Comparison of ENCODE assay signal across 1 cellular context in genomic region chr17:7329360-7330098, GRCh38.
TF ChIP-seq lines count a peak whose summit lies in the region.

No MANE protein-coding gene starts in this region.

TF ChIP-seq in SK-N-SH, 30 proteins besides CTCF, POLR2A, EP300 and RAD21 (continued from another document):
- TF ChIP-seq USF2 (IDR thresholded peaks at IDR 0.05; ENCODE audit: borderline replicate concordance, low read depth, low read length) = no peak
- TF ChIP-seq JUND (IDR thresholded peaks at IDR 0.05) = no peak
- no peak for TF ChIP-seq YY1 (IDR thresholded peaks at IDR 0.05; ENCODE audit: low read depth)
- TF ChIP-seq, protein P1, sequence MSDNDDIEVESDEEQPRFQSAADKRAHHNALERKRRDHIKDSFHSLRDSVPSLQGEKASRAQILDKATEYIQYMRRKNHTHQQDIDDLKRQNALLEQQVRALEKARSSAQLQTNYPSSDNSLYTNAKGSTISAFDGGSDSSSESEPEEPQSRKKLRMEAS (IDR thresholded peaks at IDR 0.05; ENCODE audit: low read depth) = peak; percentile 49; the same call in 1 of the 2 replicates
- no peak for TF ChIP-seq NFIC (IDR thresholded peaks at IDR 0.05; ENCODE audit: borderline replicate concordance)
- TF ChIP-seq, protein P2, sequence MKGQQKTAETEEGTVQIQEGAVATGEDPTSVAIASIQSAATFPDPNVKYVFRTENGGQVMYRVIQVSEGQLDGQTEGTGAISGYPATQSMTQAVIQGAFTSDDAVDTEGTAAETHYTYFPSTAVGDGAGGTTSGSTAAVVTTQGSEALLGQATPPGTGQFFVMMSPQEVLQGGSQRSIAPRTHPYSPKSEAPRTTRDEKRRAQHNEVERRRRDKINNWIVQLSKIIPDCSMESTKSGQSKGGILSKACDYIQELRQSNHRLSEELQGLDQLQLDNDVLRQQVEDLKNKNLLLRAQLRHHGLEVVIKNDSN (IDR thresholded peaks at IDR 0.05; ENCODE audit: borderline replicate concordance, low read depth) = no peak
- TF ChIP-seq GATA2 (CRISPR knock-in tag; IDR thresholded peaks at IDR 0.05) = no peak
- TF ChIP-seq, protein P3, sequence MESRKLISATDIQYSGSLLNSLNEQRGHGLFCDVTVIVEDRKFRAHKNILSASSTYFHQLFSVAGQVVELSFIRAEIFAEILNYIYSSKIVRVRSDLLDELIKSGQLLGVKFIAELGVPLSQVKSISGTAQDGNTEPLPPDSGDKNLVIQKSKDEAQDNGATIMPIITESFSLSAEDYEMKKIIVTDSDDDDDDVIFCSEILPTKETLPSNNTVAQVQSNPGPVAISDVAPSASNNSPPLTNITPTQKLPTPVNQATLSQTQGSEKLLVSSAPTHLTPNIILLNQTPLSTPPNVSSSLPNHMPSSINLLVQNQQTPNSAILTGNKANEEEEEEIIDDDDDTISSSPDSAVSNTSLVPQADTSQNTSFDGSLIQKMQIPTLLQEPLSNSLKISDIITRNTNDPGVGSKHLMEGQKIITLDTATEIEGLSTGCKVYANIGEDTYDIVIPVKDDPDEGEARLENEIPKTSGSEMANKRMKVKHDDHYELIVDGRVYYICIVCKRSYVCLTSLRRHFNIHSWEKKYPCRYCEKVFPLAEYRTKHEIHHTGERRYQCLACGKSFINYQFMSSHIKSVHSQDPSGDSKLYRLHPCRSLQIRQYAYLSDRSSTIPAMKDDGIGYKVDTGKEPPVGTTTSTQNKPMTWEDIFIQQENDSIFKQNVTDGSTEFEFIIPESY (IDR thresholded peaks at IDR 0.05; ENCODE audit: borderline replicate concordance, low read depth) = peak; percentile 76; the same call in 1 of the 2 replicates
- TF ChIP-seq RXRA (IDR thresholded peaks at IDR 0.05; ENCODE audit: borderline replicate concordance, low read depth) = no peak
- TF ChIP-seq, protein P4, sequence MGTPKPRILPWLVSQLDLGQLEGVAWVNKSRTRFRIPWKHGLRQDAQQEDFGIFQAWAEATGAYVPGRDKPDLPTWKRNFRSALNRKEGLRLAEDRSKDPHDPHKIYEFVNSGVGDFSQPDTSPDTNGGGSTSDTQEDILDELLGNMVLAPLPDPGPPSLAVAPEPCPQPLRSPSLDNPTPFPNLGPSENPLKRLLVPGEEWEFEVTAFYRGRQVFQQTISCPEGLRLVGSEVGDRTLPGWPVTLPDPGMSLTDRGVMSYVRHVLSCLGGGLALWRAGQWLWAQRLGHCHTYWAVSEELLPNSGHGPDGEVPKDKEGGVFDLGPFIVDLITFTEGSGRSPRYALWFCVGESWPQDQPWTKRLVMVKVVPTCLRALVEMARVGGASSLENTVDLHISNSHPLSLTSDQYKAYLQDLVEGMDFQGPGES (IDR thresholded peaks at IDR 0.05; ENCODE audit: low read depth, low read length) = no peak
- TF ChIP-seq NRF1 (IDR thresholded peaks at IDR 0.05; ENCODE audit: low read depth, low read length) = peak; percentile 30; the same call in 1 of the 2 replicates
- peak; percentile 55 for TF ChIP-seq TAF1 (IDR thresholded peaks at IDR 0.05; ENCODE audit: borderline replicate concordance, low read depth, low read length)
- TF ChIP-seq EZH2phosphoT487 (IDR thresholded peaks at IDR 0.05; ENCODE audit: borderline replicate concordance, low read depth) = no peak
- TF ChIP-seq POLR2AphosphoS5 (IDR thresholded peaks at IDR 0.05; ENCODE audit: low read depth, low read length) = peak; percentile 85
- peak; percentile 47; the same call in 1 of the 2 replicates for TF ChIP-seq GABPA (IDR thresholded peaks at IDR 0.05; ENCODE audit: low read depth)
- TF ChIP-seq SMC3 (IDR thresholded peaks at IDR 0.05; ENCODE audit: low read depth, low read length) = no peak
- no peak for TF ChIP-seq PBX3 (IDR thresholded peaks at IDR 0.05)
- no peak for TF ChIP-seq FOXJ3 (CRISPR knock-in tag; IDR thresholded peaks at IDR 0.05)
- TF ChIP-seq TEAD4 (IDR thresholded peaks at IDR 0.05; ENCODE audit: borderline replicate concordance, insufficient read depth) = no peak
TF ChIP-seq in SK-N-SH: peak in this region for 10.
